ENCODE assay signal across 8 cellular contexts in genomic region chr17:62653002-62653830, GRCh38. TPM values are rescaled to one million over a fixed set of nuclear protein-coding genes. Genes with fewer than 3 reads are reported as not detected.
DNase-seq lines count a peak whose midpoint lies in the region; ATAC-seq and TF ChIP-seq lines count a peak whose summit lies in the region.

No MANE protein-coding gene starts in this region.

- ATAC-seq in GM19043 (IDR thresholded peaks at IDR 0.05; ENCODE audit: low read depth, unreplicated experiment) (peak; percentile 81), HG03354 (IDR thresholded peaks at IDR 0.05; ENCODE audit: poor library complexity, severe bottlenecking, unreplicated experiment) (peak; percentile 82)

- H3K9me3 ChIP-seq in effector memory CD4-positive, alpha-beta T cell (ENCODE audit: control insufficient read depth, low read length): no peaks in the 10 kb centered on the region

- peaks cover 16% of the 10 kb centered on the region for H3K4me1 ChIP-seq in effector memory CD4-positive, alpha-beta T cell (ENCODE audit: control insufficient read depth, insufficient read depth, low read length, poor library complexity, severe bottlenecking)

- no peak overlapping the region for H3K27ac ChIP-seq in effector memory CD4-positive, alpha-beta T cell (ENCODE audit: insufficient read depth, low read length, poor library complexity, severe bottlenecking)

- H3K4me3 ChIP-seq in effector memory CD4-positive, alpha-beta T cell (ENCODE audit: insufficient read depth, low read depth, low read length, poor library complexity, severe bottlenecking): peak overlapping the region; percentile 72

- peak overlapping the region; percentile 79 for H3K4me3 Mint-ChIP-seq in mesothelial cell of epicardium

- H3K27me3 ChIP-seq in effector memory CD4-positive, alpha-beta T cell (replicated peaks; ENCODE audit: control insufficient read depth, insufficient read depth, low read length, poor library complexity, severe bottlenecking): no peaks in the 10 kb centered on the region

- H3K27ac Mint-ChIP-seq in mesothelial cell of epicardium: peak overlapping the region; percentile 79

- no peaks in the 10 kb centered on the region for H3K36me3 ChIP-seq in effector memory CD4-positive, alpha-beta T cell (ENCODE audit: control insufficient read depth, insufficient read depth, low read length)

- DNase-seq in AG08396 (ENCODE audit: low spot score) (peak; percentile 78), NCI-H526 treated with DMSO at 0.1 percent for 48 hours (lab: John Stamatoyannopoulos, UW) (peak; percentile 39), mesothelial cell of epicardium (ENCODE audit: low spot score in 2 of 2, unreplicated experiment in 2 of 2) (no peak)
- peak; percentile 96 to 97 for DNase-seq in activated CD4-positive, alpha-beta T cell treated with anti-CD3 and anti-CD28 coated beads, Interleukin-2, amount 50 U/mL, for 48 hours
- DNase-seq in effector memory CD4-positive, alpha-beta T cell: peak; percentile 22 to 34 (median 23)
- peak; percentile 52 to 72 for DNase-seq in stimulated activated CD8-positive, alpha-beta memory T cell treated with anti-CD3 and anti-CD28 coated beads, Interleukin-4, amount 100 ng/mL, for 4 hours (ENCODE audit: low read depth in 2 of 2, low spot score in 1 of 2)

- peaks cover 2% of the 10 kb centered on the region for H3K36me3 Mint-ChIP-seq in mesothelial cell of epicardium

- no peaks in the 10 kb centered on the region for H3K27me3 Mint-ChIP-seq in mesothelial cell of epicardium (ENCODE audit: low read depth)

- peaks cover 39% of the 10 kb centered on the region for H3K4me1 Mint-ChIP-seq in mesothelial cell of epicardium

- no peaks in the 10 kb centered on the region for H3K9me3 Mint-ChIP-seq in mesothelial cell of epicardium

- TF ChIP-seq CTCF in mesothelial cell of epicardium (IDR thresholded peaks at IDR 0.05; ENCODE audit: unreplicated experiment): no peak

RNA-seq across cellular contexts. Expression of gene MRC2, which starts 25.7 kb away (rescaled TPM):
- 115 to 120 TPM (median 119 TPM) in 3 replicates for total RNA-seq in mesothelial cell of epicardium

Comparison
In these comparisons a context has a peak if more than half of its experiments do, and no peak if none do; other contexts are left out.
1. DNase-seq: peak in AG08396 (single experiment), NCI-H526 treated with DMSO at 0.1 percent for 48 hours (single experiment), activated CD4-positive, alpha-beta T cell treated with anti-CD3 and anti-CD28 coated beads, Interleukin-2, amount 50 U/mL, for 48 hours (2 of 2), effector memory CD4-positive, alpha-beta T cell (3 of 3) and stimulated activated CD8-positive, alpha-beta memory T cell treated with anti-CD3 and anti-CD28 coated beads, Interleukin-4, amount 100 ng/mL, for 4 hours (2 of 2); none in mesothelial cell of epicardium (0 of 2).